12 cellular contexts compared by ENCODE assay signal in genomic region chr15:78216276-78217229, GRCh38. TPM values are rescaled to one million over a fixed set of nuclear protein-coding genes. Genes with fewer than 3 reads are reported as not detected.
DNase-seq lines count a peak whose midpoint lies in the region; TF ChIP-seq lines count a peak whose summit lies in the region.
"Had no signal": no experiment of that assay in that cellular context is flagged by ENCODE, and none has a peak within 500 bp of the region (broad histone marks: within the 10 kb centered on the region; RNA-seq: fewer than 3 reads in every experiment).

No MANE protein-coding gene starts in this region.

- H3K9ac ChIP-seq in fibroblast of lung (ENCODE audit: insufficient read depth, low read length) = no peak overlapping the region
- peak overlapping the region in 1 of 2 donors; percentile 50 for H3K9ac ChIP-seq in mucosa of rectum (ENCODE audit: low read depth in 1 of 2, low read length in 2 of 2)
- H3K9ac ChIP-seq: BLaER1 had no signal

- H3K4me1 ChIP-seq in fibroblast of lung (ENCODE audit: control insufficient read depth, extremely low read depth, insufficient read depth, low read length) (no peaks in the 10 kb centered on the region), mucosa of rectum (ENCODE audit: control insufficient read depth in 2 of 2, insufficient read depth in 2 of 2, low read length in 2 of 2) (peaks cover 8 to 32% of the 10 kb centered on the region in 2 donors)
- H3K4me1 ChIP-seq: BLaER1 had no signal

- no peaks in the 10 kb centered on the region for H3K4me1 Mint-ChIP-seq in immature natural killer cell

- H3K9me3 ChIP-seq in fibroblast of lung (ENCODE audit: control insufficient read depth, insufficient read depth, low read depth, low read length) (no peaks in the 10 kb centered on the region), mucosa of rectum (ENCODE audit: control insufficient read depth in 2 of 2, low read length in 2 of 2) (no peaks in the 10 kb centered on the region)
- H3K9me3 ChIP-seq: BLaER1 had no signal

- H3K4me2 ChIP-seq in fibroblast of lung (ENCODE audit: extremely low read depth, insufficient read depth, low read length) = no peak overlapping the region
- H3K4me2 ChIP-seq: BLaER1 had no signal

- CTCF ChIA-PET in HEK293T (lab: Yijun Ruan, JAX) = no interaction called here

- no peaks in the 10 kb centered on the region for H3K36me3 Mint-ChIP-seq in immature natural killer cell

- peaks cover 0 to 7% (median 3%) of the 10 kb centered on the region in 3 donors for H3K27me3 Mint-ChIP-seq in immature natural killer cell (ENCODE audit: low read depth in 3 of 3)

- no peak overlapping the region for H3K27ac Mint-ChIP-seq in immature natural killer cell

- TF ChIP-seq CTCF in fibroblast of lung (conservative IDR thresholded peaks at IDR 0.05 in 1 of 2, IDR thresholded peaks at IDR 0.05 in 1 of 2; ENCODE audit: low read depth in 1 of 2, low read length in 2 of 2) = no peak

- H3K9me3 Mint-ChIP-seq in immature natural killer cell = no peaks in the 10 kb centered on the region

- DNase-seq in AG20443 (ENCODE audit: low spot score) (peak; percentile 45), NCI-H69 (lab: John Stamatoyannopoulos, UW) (peak; percentile 49), fibroblast of lung (ENCODE audit: low read depth in 2 of 2) (peak; percentile 18 to 79), HEK293T (ENCODE audit: extremely low spot score) (no peak), immature natural killer cell (no peak), hepatic stellate cell (ENCODE audit: low spot score) (no peak)
- no peak for DNase-seq in activated CD4-positive, alpha-beta T cell treated with anti-CD3 and anti-CD28 coated beads for 4 hours
- DNase-seq: activated CD8-positive, alpha-beta memory T cell treated with anti-CD3 and anti-CD28 coated beads, Interleukin-2, amount 50 U/mL, for 4 hours; MM.1S; SHP77 had no signal

- H3K36me3 ChIP-seq in fibroblast of lung (ENCODE audit: control insufficient read depth, insufficient read depth, low read length) = no peaks in the 10 kb centered on the region
- no peaks in the 10 kb centered on the region for H3K36me3 ChIP-seq in mucosa of rectum (ENCODE audit: control insufficient read depth in 2 of 2, insufficient read depth in 2 of 2, low read length in 2 of 2)
- H3K36me3 ChIP-seq: BLaER1 had no signal

- no peak overlapping the region for H3K4me3 Mint-ChIP-seq in immature natural killer cell

- no peaks in the 10 kb centered on the region for H3K79me2 ChIP-seq in fibroblast of lung (ENCODE audit: control insufficient read depth, insufficient read depth, low read length)

- H3K27ac ChIP-seq in fibroblast of lung (ENCODE audit: insufficient read depth, low read length) = no peak overlapping the region
- peak overlapping the region; percentile 81 to 82 for H3K27ac ChIP-seq in mucosa of rectum (ENCODE audit: low read depth in 2 of 2, low read length in 2 of 2)
- H3K27ac ChIP-seq: BLaER1 had no signal

- POLR2A ChIA-PET in HEK293T (lab: Yijun Ruan, JAX) = no interaction called here

- H4K20me1 ChIP-seq in fibroblast of lung (ENCODE audit: control insufficient read depth, extremely low read depth, insufficient read depth, low read length) = no peaks in the 10 kb centered on the region
- H4K20me1 ChIP-seq: BLaER1 had no signal

- H3K4me3 ChIP-seq in fibroblast of lung (replicated peaks in 1 of 4; ENCODE audit: control extremely low read depth in 1 of 4, insufficient read depth in 1 of 4, low read depth in 3 of 4, low read length in 4 of 4) (no peak overlapping the region), mucosa of rectum (ENCODE audit: low read length in 2 of 2) (peak overlapping the region in 1 of 2 donors; percentile 22)
- H3K4me3 ChIP-seq: BLaER1 had no signal

- H3K27me3 ChIP-seq in fibroblast of lung (ENCODE audit: control insufficient read depth, insufficient read depth, low read length) (no peaks in the 10 kb centered on the region), mucosa of rectum (ENCODE audit: control insufficient read depth in 2 of 2, insufficient read depth in 2 of 2, low read length in 2 of 2) (no peaks in the 10 kb centered on the region)
- H3K27me3 ChIP-seq: BLaER1 had no signal

- H2AFZ ChIP-seq in fibroblast of lung (ENCODE audit: low read length) = no peak overlapping the region

TF ChIP-seq in HEK293T, 16 proteins besides CTCF, POLR2A, EP300 and RAD21:
- TF ChIP-seq TARDBP (IDR thresholded peaks at IDR 0.05) = no peak
- no peak for TF ChIP-seq ELF4 (IDR thresholded peaks at IDR 0.05)
- no peak for TF ChIP-seq FOXA1 (IDR thresholded peaks at IDR 0.05)
- TF ChIP-seq SP1 (IDR thresholded peaks at IDR 0.05) = no peak
- no peak for TF ChIP-seq FOXM1 (IDR thresholded peaks at IDR 0.05; ENCODE audit: borderline replicate concordance)
- TF ChIP-seq HDGF (IDR thresholded peaks at IDR 0.05; ENCODE audit: borderline replicate concordance) = no peak
- no peak for TF ChIP-seq SUZ12 (IDR thresholded peaks at IDR 0.05)
- no peak for TF ChIP-seq BHLHE40 (IDR thresholded peaks at IDR 0.05; ENCODE audit: borderline replicate concordance)
- TF ChIP-seq NFRKB (IDR thresholded peaks at IDR 0.05) = no peak

RNA-seq across cellular contexts. Expression of gene ACSBG1, which starts 17.8 kb away (rescaled TPM):
- total RNA-seq in fibroblast of lung = not detected in 2 replicates
- polyA plus RNA-seq in fibroblast of lung = not detected in 2 replicates
- 0.02 TPM in 1 of 2 replicates, not detected in the other for polyA plus RNA-seq in fibroblast of lung (2012)
- polyA minus RNA-seq in fibroblast of lung (ENCODE audit: low replicate concordance) = 3.1 TPM in 1 of 2 replicates, not detected in the other
- under 1 TPM in 1 of 3 donors, not detected in 2; 0.07 TPM for polyA plus RNA-seq in immature natural killer cell

RNA-seq across cellular contexts. Expression of gene DNAJA4, which starts 47.8 kb away (rescaled TPM):
- total RNA-seq in fibroblast of lung = 4.1 and 7.9 TPM in 2 replicates
- polyA plus RNA-seq in fibroblast of lung (2.3 and 3.1 TPM in 2 replicates), immature natural killer cell (1 to 10 TPM; 3.1 to 8.2 (median 7.4) TPM)
- polyA plus RNA-seq in fibroblast of lung (2012) = 2.0 and 2.7 TPM in 2 replicates
- polyA minus RNA-seq in fibroblast of lung (ENCODE audit: low replicate concordance) = 0.41 and 0.43 TPM in 2 replicates

Comparison
In these comparisons a context has a peak if more than half of its experiments do, and no peak if none do; other contexts are left out.
1. DNase-seq: peak in AG20443 (single experiment), NCI-H69 (single experiment) and fibroblast of lung (2 of 2); none in activated CD4-positive, alpha-beta T cell treated with anti-CD3 and anti-CD28 coated beads for 4 hours (0 of 2), HEK293T (single experiment), immature natural killer cell (0 of 3) and hepatic stellate cell (single experiment).